ENCODE assay signal across 26 cellular contexts in the genomic region with DNA sequence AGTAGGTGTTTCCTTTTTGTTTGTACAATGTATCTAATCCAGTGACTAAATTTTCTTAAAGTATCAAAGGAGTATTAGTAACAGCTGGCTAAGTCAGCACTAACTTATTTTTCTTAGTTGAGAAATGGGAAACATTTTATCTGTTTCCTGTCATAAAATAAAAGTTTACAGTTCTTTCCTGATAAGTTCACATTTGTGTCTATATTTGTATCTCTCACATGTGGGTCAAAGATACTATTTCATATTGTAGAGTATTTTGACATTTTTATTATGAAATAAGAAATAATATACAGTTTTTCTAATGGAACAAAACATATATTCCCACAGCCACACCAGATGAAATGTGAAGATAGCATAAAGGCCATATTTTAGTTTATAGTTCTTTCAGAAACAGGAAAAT.
"Had no signal": no experiment of that assay in that cellular context is flagged by ENCODE, and none has a peak within 500 bp of the region (broad histone marks: within the 10 kb centered on the region; RNA-seq: fewer than 3 reads in every experiment).

No MANE protein-coding gene starts in this region.

- H3K36me3 ChIP-seq: breast epithelium, Peyer's patch, SJSA1 had no signal

- H3K27ac Mint-ChIP-seq: activated CD4-positive, alpha-beta memory T cell treated with anti-CD3 and anti-CD28 coated beads, Interleukin-2, amount 10 ng/mL, durations not matched to agents 7 days and 5 days; activated CD4-positive, alpha-beta T cell treated with anti-CD3 and anti-CD28 coated beads for 36 hours; activated naive CD4-positive, alpha-beta T cell treated with anti-CD3 and anti-CD28 coated beads, Interleukin-2, amount 50 U/mL, for 24 hours; activated T-helper 17 cell treated with anti-CD3 and anti-CD28 coated beads, Interleukin-2, amount 50 U/mL, for 72 hours; T-helper 17 cell had no signal

- H3K4me3 Mint-ChIP-seq: activated CD4-positive, alpha-beta memory T cell treated with anti-CD3 and anti-CD28 coated beads, Interleukin-2, amount 10 ng/mL, durations not matched to agents 7 days and 5 days; activated CD4-positive, alpha-beta T cell treated with anti-CD3 and anti-CD28 coated beads for 36 hours; activated naive CD4-positive, alpha-beta T cell treated with anti-CD3 and anti-CD28 coated beads, Interleukin-2, amount 50 U/mL, for 24 hours; activated T-helper 17 cell treated with anti-CD3 and anti-CD28 coated beads, Interleukin-2, amount 50 U/mL, for 72 hours; T-helper 17 cell had no signal

- ATAC-seq: activated CD4-positive, alpha-beta T cell treated with anti-CD3 and anti-CD28 coated beads for 36 hours; activated T-helper 17 cell treated with anti-CD3 and anti-CD28 coated beads, Interleukin-2, amount 50 U/mL, for 72 hours; T-helper 17 cell had no signal

- H3K27me3 Mint-ChIP-seq: activated CD4-positive, alpha-beta memory T cell treated with anti-CD3 and anti-CD28 coated beads, Interleukin-2, amount 10 ng/mL, durations not matched to agents 7 days and 5 days; activated CD4-positive, alpha-beta T cell treated with anti-CD3 and anti-CD28 coated beads for 36 hours; activated naive CD4-positive, alpha-beta T cell treated with anti-CD3 and anti-CD28 coated beads, Interleukin-2, amount 50 U/mL, for 24 hours; activated T-helper 17 cell treated with anti-CD3 and anti-CD28 coated beads, Interleukin-2, amount 50 U/mL, for 72 hours; T-helper 17 cell had no signal

- H3K36me3 Mint-ChIP-seq: activated naive CD4-positive, alpha-beta T cell treated with anti-CD3 and anti-CD28 coated beads, Interleukin-2, amount 50 U/mL, for 24 hours had no signal

- FAIRE-seq: TTC549 had no signal

- H3K4me1 Mint-ChIP-seq: activated CD4-positive, alpha-beta memory T cell treated with anti-CD3 and anti-CD28 coated beads, Interleukin-2, amount 10 ng/mL, durations not matched to agents 7 days and 5 days; activated CD4-positive, alpha-beta T cell treated with anti-CD3 and anti-CD28 coated beads for 36 hours; activated naive CD4-positive, alpha-beta T cell treated with anti-CD3 and anti-CD28 coated beads, Interleukin-2, amount 50 U/mL, for 24 hours had no signal

- H3K27me3 ChIP-seq: breast epithelium, Peyer's patch, SJSA1 had no signal

- H3K9me3 Mint-ChIP-seq: activated CD4-positive, alpha-beta memory T cell treated with anti-CD3 and anti-CD28 coated beads, Interleukin-2, amount 10 ng/mL, durations not matched to agents 7 days and 5 days; activated naive CD4-positive, alpha-beta T cell treated with anti-CD3 and anti-CD28 coated beads, Interleukin-2, amount 50 U/mL, for 24 hours; activated T-helper 17 cell treated with anti-CD3 and anti-CD28 coated beads, Interleukin-2, amount 50 U/mL, for 72 hours had no signal

- H3K4me1 ChIP-seq: breast epithelium, Peyer's patch had no signal

- DNase-seq: activated CD4-positive, alpha-beta memory T cell treated with anti-CD3 and anti-CD28 coated beads, Interleukin-2, amount 10 ng/mL, durations not matched to agents 7 days and 5 days; activated CD4-positive, alpha-beta T cell treated with anti-CD3 and anti-CD28 coated beads for 36 hours; activated CD4-positive, alpha-beta T cell treated with anti-CD3 and anti-CD28 coated beads, Interleukin-2, amount 50 U/mL, for 1 hour; activated gamma-delta T cell; activated T-cell treated with anti-CD3 and anti-CD28 coated beads for 4 hours; activated T-cell treated with anti-CD3 and anti-CD28 coated beads, Interleukin-2, amount 50 U/mL, for 48 hours; aorta; central memory CD4-positive, alpha-beta T cell; Karpas-422; NCI-H1105 treated with DMSO at 0.1 percent for 48 hours; NCI-H1436 treated with DMSO at 0.1 percent for 48 hours; NCI-H187; NCI-H2081; NCI-H510A treated with DMSO at 0.1 percent for 48 hours; NCI-H69; Peyer's patch; SHP77; T-helper 17 cell; T-helper 9 cell; WERI-Rb-1 had no signal

- H3K27ac ChIP-seq: breast epithelium, Peyer's patch, RWPE1, SJSA1, WERI-Rb-1 had no signal

- H3K4me3 ChIP-seq: breast epithelium, Peyer's patch, SJSA1 had no signal

- H3K9me3 ChIP-seq: breast epithelium, Peyer's patch, SJSA1 had no signal
